In the genomic region with DNA sequence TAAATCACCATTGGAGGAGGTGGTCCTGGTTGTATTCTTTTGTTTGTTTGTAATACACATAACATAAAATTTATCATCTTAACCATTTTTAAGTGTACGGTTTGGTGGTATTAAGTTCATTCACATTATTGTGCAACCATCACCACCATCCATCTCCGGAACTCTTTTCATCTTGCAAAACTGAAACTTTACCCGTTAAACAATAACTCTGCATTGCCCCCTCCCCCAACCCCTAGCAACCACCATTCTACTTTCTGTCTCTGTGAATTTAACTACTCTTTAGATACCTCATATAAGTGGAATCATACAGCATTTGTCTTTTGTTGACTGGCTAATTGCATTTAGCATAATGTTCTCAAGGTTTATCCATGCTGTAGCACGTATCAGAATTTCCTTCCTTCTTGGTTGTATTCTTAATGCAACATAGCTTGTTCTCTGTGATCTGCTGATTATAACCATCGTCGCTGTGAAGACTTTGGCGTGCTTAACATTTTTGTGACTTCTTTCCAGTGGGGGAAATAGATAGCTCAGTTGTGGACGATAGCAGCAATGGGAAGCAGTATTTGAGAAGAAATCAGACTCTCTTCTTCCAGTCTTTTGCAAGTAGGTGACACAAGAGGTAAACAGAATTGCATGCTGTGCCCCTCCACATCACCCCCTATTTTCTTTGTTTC, we compare ENCODE assay signal across 9 cellular contexts.
DNase-seq lines count a peak whose midpoint lies in the region; ATAC-seq and TF ChIP-seq lines count a peak whose summit lies in the region.
"Had no signal": no experiment of that assay in that cellular context is flagged by ENCODE, and none has a peak within 500 bp of the region (broad histone marks: within the 10 kb centered on the region; RNA-seq: fewer than 3 reads in every experiment).

No MANE protein-coding gene starts in this region.

- TF ChIP-seq CTCF in fibroblast of the aortic adventitia (IDR thresholded peaks at IDR 0.05; ENCODE audit: insufficient read depth, low read length), result no peak
- no peak for TF ChIP-seq CTCF in GM10248 (IDR thresholded peaks at IDR 0.05; ENCODE audit: control extremely low read depth, extremely low read depth, low read depth, missing control alignments)

- no peak overlapping the region for H3K4me3 ChIP-seq in fibroblast of the aortic adventitia (ENCODE audit: low read depth, low read length)
- H3K4me3 ChIP-seq: skin epidermis had no signal

- CTCF ChIA-PET in GM10248 (lab: Yijun Ruan, JAX), result interaction anchor here (0.8 to 3.1 kb wide), 9 partner anchors 11 to 959 kb away, joined by 3 to 31 read pairs (median 4); no protein-coding TSS in a partner anchor

- POLR2A ChIA-PET in GM10248 (lab: Yijun Ruan, JAX), result no interaction called here

- intact Hi-C loops in Right ventricle myocardium inferior (cut with DNase I), result loop anchor here (5.0 kb wide), 2 partner anchors 400 to 795 kb away; a partner anchor contains a TSS

- DNase-seq in AML-193 (lab: John Stamatoyannopoulos, UW) (peak; percentile 72 to 75), NOMO-1 treated with dmso at 0.1 percent for 144 hours (lab: John Stamatoyannopoulos, UW; ENCODE audit: unreplicated experiment) (peak; percentile 16), fibroblast of the aortic adventitia (ENCODE audit: low read depth) (peak; percentile 38), GM10248 (ENCODE audit: extremely low spot score) (no peak), EL (no peak), Right ventricle myocardium inferior (ENCODE audit: missing footprints) (no peak)
- no peak for DNase-seq in effector CD4-positive, alpha-beta T cell

- ATAC-seq in GM21619 (IDR thresholded peaks at IDR 0.05; ENCODE audit: unreplicated experiment) (peak; percentile 55), Right ventricle myocardium inferior (no peak)

Comparison
In these comparisons a context has a peak if more than half of its experiments do, and no peak if none do; other contexts are left out.
1. DNase-seq: peak in AML-193 (2 of 2), NOMO-1 treated with dmso at 0.1 percent for 144 hours (single experiment) and fibroblast of the aortic adventitia (single experiment); none in GM10248 (single experiment), effector CD4-positive, alpha-beta T cell (single experiment), EL (single experiment) and Right ventricle myocardium inferior (single experiment).